18 cellular contexts compared by ENCODE assay signal in genomic region chr19:1393841-1394240, GRCh38.
"Had no signal": no experiment of that assay in that cellular context is flagged by ENCODE, and none has a peak within 500 bp of the region (broad histone marks: within the 10 kb centered on the region; RNA-seq: fewer than 3 reads in every experiment).

No MANE protein-coding gene starts in this region.

- H3K4me1 Mint-ChIP-seq: natural killer cell, WTC11 had no signal

- H3K4me3 Mint-ChIP-seq: activated naive CD4-positive, alpha-beta T cell treated with anti-CD3 and anti-CD28 coated beads for 36 hours; activated naive CD8-positive, alpha-beta T cell treated with anti-CD3 and anti-CD28 coated beads, Interleukin-2, amount 10 ng/mL, durations not matched to agents 7 days and 5 days; dendritic cell treated with granulocyte-macrophage colony-stimulating factor and Interleukin-4, amounts not matched to agents 40 ng/mL and 50 ng/mL, for 4 days; natural killer cell; WTC11 had no signal

- H3K27ac Mint-ChIP-seq: activated naive CD4-positive, alpha-beta T cell treated with anti-CD3 and anti-CD28 coated beads for 36 hours; activated naive CD8-positive, alpha-beta T cell treated with anti-CD3 and anti-CD28 coated beads, Interleukin-2, amount 10 ng/mL, durations not matched to agents 7 days and 5 days; dendritic cell treated with granulocyte-macrophage colony-stimulating factor and Interleukin-4, amounts not matched to agents 40 ng/mL and 50 ng/mL, for 4 days; natural killer cell; WTC11 had no signal

- H3K27me3 ChIP-seq: cardiac muscle cell, pancreas, right atrium auricular region, tibial nerve had no signal

- FAIRE-seq: frontal cortex, pancreas had no signal

- ATAC-seq: natural killer cell; stimulated activated naive CD8-positive, alpha-beta T cell treated with anti-CD3 and anti-CD28 coated beads, Interleukin-15, Interleukin-2, amounts not matched to agents 100 U/mL and 50 U/mL, for 24 hours had no signal

- H3K9me3 Mint-ChIP-seq: activated naive CD4-positive, alpha-beta T cell treated with anti-CD3 and anti-CD28 coated beads for 36 hours; activated naive CD8-positive, alpha-beta T cell treated with anti-CD3 and anti-CD28 coated beads, Interleukin-2, amount 10 ng/mL, durations not matched to agents 7 days and 5 days; dendritic cell treated with granulocyte-macrophage colony-stimulating factor and Interleukin-4, amounts not matched to agents 40 ng/mL and 50 ng/mL, for 4 days; natural killer cell; WTC11 had no signal

- H3K9me3 ChIP-seq: pancreas, psoas muscle, right atrium auricular region, tibial nerve had no signal

- H3K27me3 Mint-ChIP-seq: activated naive CD8-positive, alpha-beta T cell treated with anti-CD3 and anti-CD28 coated beads, Interleukin-2, amount 10 ng/mL, durations not matched to agents 7 days and 5 days had no signal

- DNase-seq: activated naive CD4-positive, alpha-beta T cell treated with anti-CD3 and anti-CD28 coated beads for 36 hours; activated naive CD8-positive, alpha-beta T cell treated with anti-CD3 and anti-CD28 coated beads, Interleukin-2, amount 10 ng/mL, durations not matched to agents 7 days and 5 days; activated T-cell treated with anti-CD3 and anti-CD28 coated beads, Interleukin-2, amount 50 U/mL, for 1 hour; amniotic stem cell; effector memory CD4-positive, alpha-beta T cell; glutamatergic neuron; natural killer cell; psoas muscle; stimulated activated CD4-positive, alpha-beta T cell treated with anti-CD3 and anti-CD28 coated beads, Interleukin-4, amount 100 ng/mL, for 4 hours; stimulated activated naive CD8-positive, alpha-beta T cell treated with anti-CD3 and anti-CD28 coated beads, Interleukin-15, Interleukin-2, amounts not matched to agents 100 U/mL and 50 U/mL, for 24 hours; T-helper 9 cell had no signal

- H3K27ac ChIP-seq: psoas muscle, right atrium auricular region had no signal

- H3K4me3 ChIP-seq: cardiac muscle cell, pancreas, psoas muscle, right atrium auricular region, tibial nerve had no signal

- H3K36me3 Mint-ChIP-seq: natural killer cell had no signal
